30 cellular contexts compared by ENCODE assay signal in the genomic region with DNA sequence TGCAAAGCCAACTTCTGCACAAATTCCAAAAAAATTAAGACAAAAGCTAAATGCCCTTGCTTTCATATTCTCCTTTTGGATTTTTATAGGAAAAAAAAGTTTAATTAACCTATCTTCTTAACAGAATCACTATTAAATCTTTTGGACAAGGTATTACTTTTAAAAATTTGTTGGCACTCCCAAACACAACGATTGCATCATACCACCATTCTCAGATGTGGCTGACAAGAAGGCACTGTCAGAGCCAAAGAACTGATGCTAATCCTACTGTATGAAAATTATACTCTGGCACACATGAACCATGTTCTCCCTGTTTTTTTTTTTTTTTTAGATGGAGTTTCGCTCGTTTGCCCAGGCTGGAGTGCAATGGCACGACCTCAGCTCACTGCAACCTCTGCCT.
"Had no signal": no experiment of that assay in that cellular context is flagged by ENCODE, and none has a peak within 500 bp of the region (broad histone marks: within the 10 kb centered on the region; RNA-seq: fewer than 3 reads in every experiment).

No MANE protein-coding gene starts in this region.

- H3K9me3 ChIP-seq: neutrophil, ovary, psoas muscle, stomach, thoracic aorta, thyroid gland, tibial nerve, upper lobe of left lung, vagina had no signal

- H3K9ac ChIP-seq: parathyroid adenoma had no signal

- H3K27ac Mint-ChIP-seq: naive thymus-derived CD4-positive, alpha-beta T cell; natural killer cell; nephron; progenitor cell of endocrine pancreas; stimulated activated effector memory CD8-positive, alpha-beta T cell treated with anti-CD3 and anti-CD28 coated beads, Interleukin-12 subunit alpha, Interleukin-12 subunit beta, amount 100 ng/mL, for 72 hours; stimulated activated naive B cell treated with anti-CD40 and anti-IgM and Interleukin-4, amounts not matched to agents 10 μg/mL and 1 μg/mL and 100 μg/mL, for 72 hours; stimulated activated naive CD8-positive, alpha-beta T cell treated with anti-CD3 and anti-CD28 coated beads, Interleukin-15, Interleukin-2, amounts not matched to agents 100 ng/mL and 50 ng/mL, for 24 hours had no signal

- FAIRE-seq: urothelium cell line had no signal

- H3K36me3 ChIP-seq: ovary had no signal

- H3K27me3 ChIP-seq: neutrophil, ovary, stomach, thyroid gland, tibial nerve, upper lobe of left lung, vagina had no signal

- H3K36me3 Mint-ChIP-seq: natural killer cell had no signal

- H3K9me3 Mint-ChIP-seq: naive thymus-derived CD4-positive, alpha-beta T cell; natural killer cell; nephron; neural crest cell; stimulated activated effector memory CD8-positive, alpha-beta T cell treated with anti-CD3 and anti-CD28 coated beads, Interleukin-12 subunit alpha, Interleukin-12 subunit beta, amount 100 ng/mL, for 72 hours; stimulated activated naive B cell treated with anti-CD40 and anti-IgM and Interleukin-4, amounts not matched to agents 10 μg/mL and 1 μg/mL and 100 μg/mL, for 72 hours; stimulated activated naive CD8-positive, alpha-beta T cell treated with anti-CD3 and anti-CD28 coated beads, Interleukin-15, Interleukin-2, amounts not matched to agents 100 ng/mL and 50 ng/mL, for 24 hours had no signal

- ATAC-seq: naive thymus-derived CD4-positive, alpha-beta T cell; natural killer cell; psoas muscle; right cardiac atrium; sciatic nerve; stimulated activated effector memory CD8-positive, alpha-beta T cell treated with anti-CD3 and anti-CD28 coated beads, Interleukin-12 subunit alpha, Interleukin-12 subunit beta, amount 100 ng/mL, for 72 hours; stimulated activated naive B cell treated with anti-CD40 and anti-IgM and Interleukin-4, amounts not matched to agents 10 μg/mL and 1 μg/mL and 100 μg/mL, for 72 hours had no signal

- DNase-seq: naive thymus-derived CD4-positive, alpha-beta T cell; natural killer cell; nucleus accumbens; ovary; posterior cingulate gyrus; psoas muscle; right cardiac atrium; stimulated activated CD4-positive, alpha-beta T cell treated with anti-CD3 and anti-CD28 coated beads, Interleukin-15, amount 100 ng/mL, for 24 hours; stimulated activated CD4-positive, alpha-beta T cell treated with anti-CD3 and anti-CD28 coated beads, Interleukin-2, amount 100 ng/mL, for 24 hours; stimulated activated CD4-positive, alpha-beta T cell treated with anti-CD3 and anti-CD28 coated beads, Interleukin-2, amount 100 ng/mL, for 48 hours; stimulated activated CD4-positive, alpha-beta T cell treated with anti-CD3 and anti-CD28 coated beads, Interleukin-4, amount 100 ng/mL, for 24 hours; stimulated activated naive B cell treated with anti-CD40 and anti-IgM and Interleukin-4, amounts not matched to agents 10 μg/mL and 1 μg/mL and 100 μg/mL, for 72 hours; stimulated activated naive CD4-positive, alpha-beta T cell treated with Interleukin-2 at 50 U/mL for 16 hours; stomach; thyroid gland; trophoblast cell; upper lobe of left lung had no signal

- H3K27me3 Mint-ChIP-seq: naive thymus-derived CD4-positive, alpha-beta T cell; progenitor cell of endocrine pancreas; stimulated activated naive B cell treated with anti-CD40 and anti-IgM and Interleukin-4, amounts not matched to agents 10 μg/mL and 1 μg/mL and 100 μg/mL, for 72 hours; stimulated activated naive CD8-positive, alpha-beta T cell treated with anti-CD3 and anti-CD28 coated beads, Interleukin-15, Interleukin-2, amounts not matched to agents 100 ng/mL and 50 ng/mL, for 24 hours had no signal

- H3K4me3 ChIP-seq: ovary, psoas muscle, skin epidermis, stomach, thoracic aorta, thyroid gland, tibial nerve, upper lobe of left lung, vagina had no signal

- H3K27ac ChIP-seq: neutrophil, ovary, parathyroid adenoma, psoas muscle, skin epidermis, stomach, thoracic aorta, thyroid gland, upper lobe of left lung, vagina had no signal

- H3K4me3 Mint-ChIP-seq: naive thymus-derived CD4-positive, alpha-beta T cell; natural killer cell; nephron; neural crest cell; stimulated activated effector memory CD8-positive, alpha-beta T cell treated with anti-CD3 and anti-CD28 coated beads, Interleukin-12 subunit alpha, Interleukin-12 subunit beta, amount 100 ng/mL, for 72 hours; stimulated activated naive B cell treated with anti-CD40 and anti-IgM and Interleukin-4, amounts not matched to agents 10 μg/mL and 1 μg/mL and 100 μg/mL, for 72 hours; stimulated activated naive CD8-positive, alpha-beta T cell treated with anti-CD3 and anti-CD28 coated beads, Interleukin-15, Interleukin-2, amounts not matched to agents 100 ng/mL and 50 ng/mL, for 24 hours had no signal

- H2AFZ ChIP-seq: parathyroid adenoma had no signal

- H3K4me1 ChIP-seq: psoas muscle, stomach, thyroid gland, vagina had no signal
